In the genomic region with DNA sequence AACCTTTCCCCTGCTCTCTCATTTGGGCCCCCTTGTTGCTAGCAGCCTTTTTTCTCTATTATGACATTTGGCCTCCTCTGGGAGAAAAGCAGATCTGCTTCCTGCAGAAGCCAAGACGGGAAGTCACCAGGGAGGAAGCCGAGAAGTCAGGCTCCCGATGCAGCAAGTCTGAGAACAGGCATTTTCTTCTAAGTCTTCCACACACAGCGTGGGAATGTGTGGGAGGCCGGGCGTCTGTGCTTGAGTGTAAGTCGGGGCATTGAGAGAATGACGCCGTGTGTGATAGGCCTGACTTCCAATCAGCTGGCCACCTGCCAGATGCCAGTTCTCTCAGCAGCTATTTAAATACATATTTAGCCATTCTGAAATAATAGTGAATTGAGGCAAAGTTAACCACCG, we compare ENCODE assay signal across 13 cellular contexts.
DNase-seq lines count a peak whose midpoint lies in the region; ATAC-seq, FAIRE-seq and TF ChIP-seq lines count a peak whose summit lies in the region.
"Had no signal": no experiment of that assay in that cellular context is flagged by ENCODE, and none has a peak within 500 bp of the region (broad histone marks: within the 10 kb centered on the region; RNA-seq: fewer than 3 reads in every experiment).

No MANE protein-coding gene starts in this region.

- FAIRE-seq in pancreas (lab: Jason Lieb, UNC), result no peak
- FAIRE-seq: A549 had no signal

- H3K36me3 Mint-ChIP-seq in activated naive CD4-positive, alpha-beta T cell treated with anti-CD3 and anti-CD28 coated beads for 36 hours (ENCODE audit: low read depth), result no peaks in the 10 kb centered on the region

- no peaks in the 10 kb centered on the region for H3K9me3 ChIP-seq in A673 (ENCODE audit: low read depth, low read length, poor library complexity, severe bottlenecking)
- no peaks in the 10 kb centered on the region for H3K9me3 ChIP-seq in left ventricle myocardium inferior (replicated peaks)
- no peaks in the 10 kb centered on the region for H3K9me3 ChIP-seq in pancreas
- H3K9me3 ChIP-seq: A549 had no signal

- H3K4me3 ChIP-seq in A673 (ENCODE audit: low read depth, low read length, poor library complexity, severe bottlenecking) (no peak overlapping the region), left ventricle myocardium inferior (peak overlapping the region; percentile 15), pancreas (no peak overlapping the region)
- H3K4me3 ChIP-seq: A549 had no signal

- H3K36me3 ChIP-seq in A673 (ENCODE audit: insufficient read depth, low read length, poor library complexity, severe bottlenecking), result no peaks in the 10 kb centered on the region
- no peaks in the 10 kb centered on the region for H3K36me3 ChIP-seq in left ventricle myocardium inferior
- H3K36me3 ChIP-seq in pancreas, result no peaks in the 10 kb centered on the region

- no peak overlapping the region for H3K27ac ChIP-seq in A673 (ENCODE audit: low read depth, low read length, poor library complexity, severe bottlenecking)
- peak overlapping the region; percentile 74 for H3K27ac ChIP-seq in left ventricle myocardium inferior (replicated peaks)
- H3K27ac ChIP-seq in pancreas, result no peak overlapping the region
- H3K27ac ChIP-seq: A549, RWPE1 had no signal

- H3K27me3 ChIP-seq in A673 (replicated peaks; ENCODE audit: insufficient read depth, low read depth, low read length, poor library complexity), result no peaks in the 10 kb centered on the region
- no peaks in the 10 kb centered on the region for H3K27me3 ChIP-seq in left ventricle myocardium inferior (ENCODE audit: low read depth)
- H3K27me3 ChIP-seq in pancreas, result no peaks in the 10 kb centered on the region

- DNase-seq in A673 (ENCODE audit: low spot score) (peak; percentile 18), brain pericyte (ENCODE audit: low read depth, low spot score) (peak; percentile 7), left ventricle myocardium inferior (peak; percentile 73), pancreas (peak; percentile 49 to 84 (median 68)), NCI-H2227 (lab: John Stamatoyannopoulos, UW; ENCODE audit: unreplicated experiment) (no peak), NCI-H345 (lab: John Stamatoyannopoulos, UW) (no peak)
- no peak for DNase-seq in activated naive CD4-positive, alpha-beta T cell treated with Interleukin-2 at 50 U/mL for 16 hours
- DNase-seq in activated naive CD4-positive, alpha-beta T cell treated with anti-CD3 and anti-CD28 coated beads for 36 hours, result no peak
- DNase-seq: HCEC 1CT, NCI-H1105 treated with DMSO at 0.1 percent for 48 hours, trophoblast cell had no signal

- TF ChIP-seq CTCF in A673 (conservative IDR thresholded peaks at IDR 0.05; ENCODE audit: low read depth, low read length), result no peak
- TF ChIP-seq CTCF in left ventricle myocardium inferior (IDR thresholded peaks at IDR 0.05; ENCODE audit: borderline replicate concordance), result no peak
- TF ChIP-seq CTCF in pancreas (IDR thresholded peaks at IDR 0.05), result no peak

- peak; percentile 74 to 80 (median 78) for ATAC-seq in pancreas
- ATAC-seq: A549 had no signal

- BruUV-seq in A673 (replicated peaks; lab: Mats Ljungman, UMichigan), result no TSS peak

- no peaks in the 10 kb centered on the region for H3K9me3 Mint-ChIP-seq in activated naive CD4-positive, alpha-beta T cell treated with anti-CD3 and anti-CD28 coated beads for 36 hours

- CTCF ChIA-PET in A673 (lab: Charles Lee), result no interaction called here
- CTCF ChIA-PET in activated naive CD4-positive, alpha-beta T cell treated with anti-CD3 and anti-CD28 coated beads for 36 hours (lab: Charles Lee), result no interaction called here

- WGBS in pancreas, 2 donors, result 6 to 10% methylated on average over 10 of the region's 10 CpGs

- H3K4me1 Mint-ChIP-seq in activated naive CD4-positive, alpha-beta T cell treated with anti-CD3 and anti-CD28 coated beads for 36 hours (ENCODE audit: low read depth), result no peaks in the 10 kb centered on the region

- no peak overlapping the region for H3K27ac Mint-ChIP-seq in activated naive CD4-positive, alpha-beta T cell treated with anti-CD3 and anti-CD28 coated beads for 36 hours

- H3K27me3 Mint-ChIP-seq in activated naive CD4-positive, alpha-beta T cell treated with anti-CD3 and anti-CD28 coated beads for 36 hours (ENCODE audit: low read depth), result peaks cover 28% of the 10 kb centered on the region

- POLR2A ChIA-PET in A673 (lab: Charles Lee; ENCODE audit: low non-redundant PET), result no interaction called here

- intact Hi-C loops in A673 (cut with micrococcal nuclease; ENCODE audit: unreplicated experiment) (no loop called here), left ventricle myocardium inferior (cut with micrococcal nuclease) (no loop called here), pancreas (cut with DNase I) (no loop called here)
- intact Hi-C loops in activated naive CD4-positive, alpha-beta T cell treated with anti-CD3 and anti-CD28 coated beads for 36 hours (cut with micrococcal nuclease), result no loop called here

- no peak overlapping the region for H3K4me3 Mint-ChIP-seq in activated naive CD4-positive, alpha-beta T cell treated with anti-CD3 and anti-CD28 coated beads for 36 hours

- H3K4me1 ChIP-seq in A673 (ENCODE audit: insufficient read depth, low read length, poor library complexity, severe bottlenecking) (no peaks in the 10 kb centered on the region), left ventricle myocardium inferior (peaks cover 54% of the 10 kb centered on the region), pancreas (peaks cover 0 to 5% (median 0%) of the 10 kb centered on the region in 3 donors)
- H3K4me1 ChIP-seq: A549 had no signal

Comparison
In these comparisons a context has a peak if more than half of its experiments do, and no peak if none do; other contexts are left out.
1. DNase-seq: peak in A673 (single experiment), brain pericyte (single experiment), left ventricle myocardium inferior (single experiment) and pancreas (6 of 6); none in NCI-H2227 (single experiment), activated naive CD4-positive, alpha-beta T cell treated with Interleukin-2 at 50 U/mL for 16 hours (single experiment), NCI-H345 (single experiment) and activated naive CD4-positive, alpha-beta T cell treated with anti-CD3 and anti-CD28 coated beads for 36 hours (single experiment).